Comparison of ENCODE assay signal across 12 cellular contexts in the genomic region with DNA sequence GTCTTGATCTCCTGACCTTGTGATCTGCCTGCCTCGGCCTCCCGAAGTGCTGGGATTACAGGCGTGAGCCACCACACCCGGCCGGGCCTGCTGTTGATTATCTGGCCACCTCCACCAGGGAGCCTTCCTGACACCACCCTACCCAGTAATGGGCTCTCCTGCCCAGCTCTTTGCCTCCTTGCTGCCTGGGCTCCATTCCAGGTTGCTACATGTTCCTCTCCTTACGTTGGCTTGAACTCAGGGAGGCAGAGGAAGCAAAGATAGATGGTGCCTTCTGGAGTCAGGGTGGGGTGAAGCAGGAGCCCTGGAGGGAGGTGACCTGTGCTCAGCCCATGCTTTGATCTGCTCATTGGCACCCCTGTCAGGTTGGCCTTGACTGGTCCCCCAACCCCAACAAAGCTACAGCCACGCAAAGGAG. TPM values are rescaled to one million over a fixed set of nuclear protein-coding genes. Genes with fewer than 3 reads are reported as not detected.
DNase-seq lines count a peak whose midpoint lies in the region; ATAC-seq and TF ChIP-seq lines count a peak whose summit lies in the region.
"Had no signal": no experiment of that assay in that cellular context is flagged by ENCODE, and none has a peak within 500 bp of the region (broad histone marks: within the 10 kb centered on the region; RNA-seq: fewer than 3 reads in every experiment).

No MANE protein-coding gene starts in this region.

- no peak for ATAC-seq in left cardiac atrium
- peak; percentile 1; the same call in 1 of the 2 replicates for ATAC-seq in Panc1
- ATAC-seq in stimulated activated memory B cell treated with anti-CD40 and anti-IgM and Interleukin-4, amounts not matched to agents 10 μg/mL and 1 μg/mL and 100 μg/mL, for 72 hours, result no peak

- POLR2A ChIA-PET in Panc1 (lab: Charles Lee), result no interaction called here

- DNase-seq in left cardiac atrium, result peak; percentile 25
- DNase-seq in right atrium auricular region (ENCODE audit: low spot score), result no peak
- no peak for DNase-seq in Panc1 (ENCODE audit: low read depth, low spot score)
- DNase-seq in epithelial cell of esophagus (ENCODE audit: low read depth), result peak; percentile 32
- DNase-seq in activated gamma-delta T cell treated with Interleukin-2 at 50 U/mL for 16 hours, result no peak
- DNase-seq in dorsolateral prefrontal cortex, result no peak
- no peak for DNase-seq in coronary artery (ENCODE audit: low spot score)
- DNase-seq: activated T-cell treated with anti-CD3 and anti-CD28 coated beads for 4 hours, cortex of kidney, head of caudate nucleus, midbrain had no signal

- peaks cover 28% of the 10 kb centered on the region for H3K4me1 Mint-ChIP-seq in stimulated activated memory B cell treated with anti-CD40 and anti-IgM and Interleukin-4, amounts not matched to agents 10 μg/mL and 1 μg/mL and 100 μg/mL, for 72 hours

- H3K27me3 ChIP-seq in right atrium auricular region, result no peaks in the 10 kb centered on the region
- no peaks in the 10 kb centered on the region for H3K27me3 ChIP-seq in Panc1 (ENCODE audit: control insufficient read depth, insufficient read depth, low read length)
- peaks cover 0 to 35% (median 0%) of the 10 kb centered on the region in 45 donors for H3K27me3 ChIP-seq in dorsolateral prefrontal cortex

- H3K4me3 Mint-ChIP-seq in stimulated activated memory B cell treated with anti-CD40 and anti-IgM and Interleukin-4, amounts not matched to agents 10 μg/mL and 1 μg/mL and 100 μg/mL, for 72 hours, result no peak overlapping the region

- TF ChIP-seq CTCF in right atrium auricular region (IDR thresholded peaks at IDR 0.05) (no peak), Panc1 (IDR thresholded peaks at IDR 0.05) (no peak), epithelial cell of esophagus (IDR thresholded peaks at IDR 0.05; ENCODE audit: insufficient read depth, low read depth, low read length, missing control alignments) (no peak), dorsolateral prefrontal cortex (IDR thresholded peaks at IDR 0.05 in 54 of 56, conservative IDR thresholded peaks at IDR 0.05 in 2 of 56; ENCODE audit: low read depth in 1 of 56, partially characterized antibody in 56 of 56) (no peak), coronary artery (IDR thresholded peaks at IDR 0.05) (no peak)

- BruUV-seq in Panc1 (replicated peaks; lab: Mats Ljungman, UMichigan), result no TSS peak

- peaks cover 45% of the 10 kb centered on the region for H3K36me3 ChIP-seq in right atrium auricular region
- no peaks in the 10 kb centered on the region for H3K36me3 ChIP-seq in Panc1 (ENCODE audit: control insufficient read depth, insufficient read depth, low read length)

- H3K27ac ChIP-seq in right atrium auricular region (peak overlapping the region in 1 of 2 donors; percentile 46), Panc1 (ENCODE audit: low read length) (0 out of 2 replicates have a peak overlapping the region, but pooled peaks have one; percentile 17), dorsolateral prefrontal cortex (no peak overlapping the region), coronary artery (peak overlapping the region in 1 of 2 donors; percentile 23)

- H3K4me1 ChIP-seq in right atrium auricular region, result no peaks in the 10 kb centered on the region
- peaks cover 14% of the 10 kb centered on the region for H3K4me1 ChIP-seq in Panc1 (ENCODE audit: control insufficient read depth, insufficient read depth, low read length)

- in situ Hi-C loops in Panc1 (cut with HindIII; ENCODE audit: low pct_unique_long_range_greater_than_20kb, low sequenced_read_pairs), result no loop called here

- peak overlapping the region; percentile 82 for H3K27ac Mint-ChIP-seq in stimulated activated memory B cell treated with anti-CD40 and anti-IgM and Interleukin-4, amounts not matched to agents 10 μg/mL and 1 μg/mL and 100 μg/mL, for 72 hours

- H3K9me3 ChIP-seq in right atrium auricular region (no peaks in the 10 kb centered on the region), Panc1 (ENCODE audit: control insufficient read depth, insufficient read depth, low read depth, low read length) (no peaks in the 10 kb centered on the region)

- peaks cover 13% of the 10 kb centered on the region for H3K36me3 Mint-ChIP-seq in stimulated activated memory B cell treated with anti-CD40 and anti-IgM and Interleukin-4, amounts not matched to agents 10 μg/mL and 1 μg/mL and 100 μg/mL, for 72 hours

- intact Hi-C loops in left cardiac atrium (cut with DNase I) (no loop called here), Panc1 (cut with micrococcal nuclease; ENCODE audit: unreplicated experiment) (no loop called here), dorsolateral prefrontal cortex (cut with DNase I) (no loop called here)

- H3K4me3 ChIP-seq in right atrium auricular region (no peak overlapping the region), Panc1 (ENCODE audit: low read depth in 2 of 2, low read length in 2 of 2) (no peak overlapping the region), epithelial cell of esophagus (ENCODE audit: low read length) (no peak overlapping the region), dorsolateral prefrontal cortex (no peak overlapping the region), coronary artery (no peak overlapping the region)

- no peaks in the 10 kb centered on the region for H3K27me3 Mint-ChIP-seq in stimulated activated memory B cell treated with anti-CD40 and anti-IgM and Interleukin-4, amounts not matched to agents 10 μg/mL and 1 μg/mL and 100 μg/mL, for 72 hours

- H3K9me3 Mint-ChIP-seq in stimulated activated memory B cell treated with anti-CD40 and anti-IgM and Interleukin-4, amounts not matched to agents 10 μg/mL and 1 μg/mL and 100 μg/mL, for 72 hours, result no peaks in the 10 kb centered on the region

- CTCF ChIA-PET in Panc1 (lab: Charles Lee), result interaction anchor here (1.1 kb wide), 1 partner anchor 25 kb away, joined by 4 read pairs; no protein-coding TSS in a partner anchor

RNA-seq across cellular contexts. Expression of gene FLNA, which starts 26.3 kb away (rescaled TPM):
- total RNA-seq in left cardiac atrium (100 to 1,000 TPM; 406 to 476 TPM), right atrium auricular region (100 to 1,000 TPM; 263 to 419 TPM), Panc1 (2021; ENCODE audit: unreplicated experiment) (920 TPM), dorsolateral prefrontal cortex (100 to 1,000 TPM in 68 of 120 experiments, 10 to 100 TPM in 52; 48.9 to 557 (median 107) TPM)
- polyA plus RNA-seq in Panc1 (2012; ENCODE audit: insufficient read length), result 914 TPM

RNA-seq across cellular contexts. Expression of gene EMD, which starts 31.0 kb away (rescaled TPM):
- total RNA-seq in left cardiac atrium (10 to 100 TPM; 54.5 to 70.9 TPM), right atrium auricular region (10 to 100 TPM; 41.5 to 47.0 TPM), Panc1 (2021; ENCODE audit: unreplicated experiment) (178 TPM), dorsolateral prefrontal cortex (10 to 100 TPM; 21.9 to 72.7 (median 41.5) TPM)
- polyA plus RNA-seq in Panc1 (2012; ENCODE audit: insufficient read length), result 209 TPM

RNA-seq across cellular contexts. Expression of gene RPL10, which starts 50.1 kb away (rescaled TPM):
- 1,000 to 10,000 TPM; 2,090 to 2,230 TPM for total RNA-seq in left cardiac atrium
- total RNA-seq in right atrium auricular region, result 1,000 to 10,000 TPM; 1,667 to 4,587 TPM
- total RNA-seq in Panc1 (2021; ENCODE audit: unreplicated experiment), result 2,466 TPM
- polyA plus RNA-seq in Panc1 (2012; ENCODE audit: insufficient read length), result 2,477 TPM
- total RNA-seq in dorsolateral prefrontal cortex, result 1,000 to 10,000 TPM in 1 of 120 experiments, 100 to 1,000 TPM in 119; 412 to 1,036 (median 652) TPM

RNA-seq across cellular contexts. Expression of gene TKTL1, which starts 52.5 kb away (rescaled TPM):
- total RNA-seq in left cardiac atrium (1 to 10 TPM; 4.1 to 7.0 TPM), right atrium auricular region (1 to 10 TPM; 1.1 to 4.0 TPM), Panc1 (2021; ENCODE audit: unreplicated experiment) (not detected), dorsolateral prefrontal cortex (1 to 10 TPM in 19 of 120 experiments, under 1 TPM in 34, not detected in 67; 0.17 to 5.9 (median 0.76) TPM)
- not detected for polyA plus RNA-seq in Panc1 (2012; ENCODE audit: insufficient read length)

RNA-seq across cellular contexts. Expression of gene TEX28, which starts 53.2 kb away (rescaled TPM):
- not detected for total RNA-seq in left cardiac atrium
- total RNA-seq in right atrium auricular region, result not detected
- total RNA-seq in Panc1 (2021; ENCODE audit: unreplicated experiment), result not detected
- polyA plus RNA-seq in Panc1 (2012; ENCODE audit: insufficient read length), result not detected
- total RNA-seq in dorsolateral prefrontal cortex, result not detected

Comparison
In these comparisons a context has a peak if more than half of its experiments do, and no peak if none do; other contexts are left out.
1. DNase-seq: peak in left cardiac atrium (single experiment) and epithelial cell of esophagus (single experiment); none in right atrium auricular region (single experiment), Panc1 (single experiment), activated gamma-delta T cell treated with Interleukin-2 at 50 U/mL for 16 hours (single experiment), dorsolateral prefrontal cortex (0 of 10) and coronary artery (single experiment).